Comparison of ENCODE assay signal across 8 cellular contexts in the genomic region with DNA sequence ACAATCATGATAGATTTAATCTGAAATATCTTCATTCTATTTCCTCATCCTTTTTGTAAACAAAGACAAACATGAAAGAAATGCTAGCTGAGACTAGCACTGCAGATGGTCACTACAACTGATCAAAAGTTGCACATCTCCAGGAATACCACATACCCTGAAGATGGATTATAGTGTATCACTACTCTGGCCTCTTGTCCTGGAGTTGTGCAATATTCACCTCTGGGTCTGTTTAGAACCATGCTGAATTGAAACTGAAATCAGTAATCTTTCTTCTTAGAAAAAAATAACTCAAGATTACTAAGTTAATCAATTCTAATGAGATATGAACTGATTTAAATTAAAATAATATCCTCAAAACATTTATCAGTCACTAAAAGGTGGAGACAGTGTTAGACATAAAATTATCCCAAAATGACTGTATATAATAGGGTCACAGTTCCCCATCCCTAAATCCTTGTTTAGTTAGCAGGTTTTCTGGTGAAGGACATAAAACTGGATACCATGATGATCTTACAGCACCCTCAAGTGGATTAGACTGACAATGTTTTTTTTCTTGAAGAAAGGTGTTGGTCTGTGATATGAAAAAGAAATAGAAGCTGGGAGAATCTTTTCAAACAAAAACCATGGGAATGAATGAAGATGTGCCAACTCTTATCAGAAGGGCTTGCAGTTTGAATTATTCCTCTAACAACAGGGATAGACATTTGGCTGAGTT. TPM values are rescaled to one million over a fixed set of nuclear protein-coding genes. Genes with fewer than 3 reads are reported as not detected.
DNase-seq lines count a peak whose midpoint lies in the region; ATAC-seq and TF ChIP-seq lines count a peak whose summit lies in the region.

No MANE protein-coding gene starts in this region.

- H3K9me3 ChIP-seq in prostate gland: no peaks in the 10 kb centered on the region

- TF ChIP-seq CTCF in prostate gland (IDR thresholded peaks at IDR 0.05): peak in 1 of 4 experiments; percentile 34

- peak; percentile 67 for ATAC-seq in GM19372 (IDR thresholded peaks at IDR 0.05; ENCODE audit: low read depth, unreplicated experiment)

- H3K27me3 ChIP-seq in prostate gland (replicated peaks; ENCODE audit: insufficient read depth): no peaks in the 10 kb centered on the region

- no peak for TF ChIP-seq POLR2A in prostate gland (IDR thresholded peaks at IDR 0.05)

- H3K36me3 ChIP-seq in prostate gland: no peaks in the 10 kb centered on the region

- no peaks in the 10 kb centered on the region for H3K4me1 ChIP-seq in prostate gland (replicated peaks)

- intact Hi-C loops in prostate gland (cut with DNase I): loop anchor here (5.0 to 10.0 kb wide), 2 partner anchors 662 to 780 kb away; no protein-coding TSS in a partner anchor

- DNase-seq in COLO829 (ENCODE audit: low spot score) (peak; percentile 50), OCI-M1 (lab: John Stamatoyannopoulos, UW) (peak; percentile 37), globus pallidus (ENCODE audit: low spot score) (peak; percentile 57), HK-2 (ENCODE audit: unreplicated experiment) (no peak), prostate gland (ENCODE audit: low spot score) (no peak)
- peak; percentile 22 for DNase-seq in Jurkat, Clone E6-1 (ENCODE audit: low read depth, low spot score)
- DNase-seq in activated CD4-positive, alpha-beta T cell treated with anti-CD3 and anti-CD28 coated beads, Interleukin-2, amount 50 U/mL, for 48 hours: no peak

- no peak overlapping the region for H3K27ac ChIP-seq in prostate gland

- H3K4me3 ChIP-seq in Jurkat, Clone E6-1 (ENCODE audit: low read length): no peak overlapping the region
- no peak overlapping the region for H3K4me3 ChIP-seq in prostate gland

RNA-seq across cellular contexts. Expression of a gene that starts 7.2 kb away (rescaled TPM):
- 46.8 TPM for polyA plus RNA-seq in Jurkat, Clone E6-1 (2012; ENCODE audit: insufficient read depth, insufficient read length)
- total RNA-seq in prostate gland: 10 to 100 TPM; 40.5 to 78.7 TPM

Comparison
In these comparisons a context has a peak if more than half of its experiments do, and no peak if none do; other contexts are left out.
1. DNase-seq: peak in COLO829 (single experiment), Jurkat, Clone E6-1 (single experiment), OCI-M1 (single experiment) and globus pallidus (single experiment); none in activated CD4-positive, alpha-beta T cell treated with anti-CD3 and anti-CD28 coated beads, Interleukin-2, amount 50 U/mL, for 48 hours (0 of 2), HK-2 (single experiment) and prostate gland (single experiment).